ENCODE assay signal across 26 cellular contexts in the genomic region with DNA sequence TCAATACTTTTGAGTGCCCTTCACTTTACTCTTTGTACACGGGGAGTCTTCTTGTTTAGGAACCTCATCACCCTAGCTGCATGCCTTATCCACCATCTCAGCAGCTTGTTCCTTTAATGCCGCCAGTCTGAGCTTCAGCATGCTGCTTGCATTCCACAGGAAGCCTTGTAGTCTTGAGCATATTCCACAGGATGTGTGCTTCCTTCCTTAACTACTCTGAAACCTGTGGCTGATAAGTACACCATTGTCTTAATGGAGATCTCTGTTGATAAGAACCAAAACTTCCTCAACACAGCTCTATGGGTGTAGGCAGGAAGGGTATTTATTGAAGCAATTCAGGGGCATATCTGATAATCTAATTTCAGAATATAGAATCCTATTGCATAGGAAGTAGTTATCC. TPM values are rescaled to one million over a fixed set of nuclear protein-coding genes. Genes with fewer than 3 reads are reported as not detected.
DNase-seq lines count a peak whose midpoint lies in the region; ATAC-seq, FAIRE-seq and TF ChIP-seq lines count a peak whose summit lies in the region.
"Had no signal": no experiment of that assay in that cellular context is flagged by ENCODE, and none has a peak within 500 bp of the region (broad histone marks: within the 10 kb centered on the region; RNA-seq: fewer than 3 reads in every experiment).

No MANE protein-coding gene starts in this region.

- H3K9me3 ChIP-seq in mammary epithelial cell (replicated peaks; ENCODE audit: insufficient read depth, low read length) (no peaks in the 10 kb centered on the region), Loucy (ENCODE audit: insufficient read depth, low read depth, low read length) (no peaks in the 10 kb centered on the region), mucosa of descending colon (no peaks in the 10 kb centered on the region)
- H3K9me3 ChIP-seq: BE2C, gastroesophageal sphincter had no signal

- POLR2A ChIA-PET in MCF 10A (lab: Yijun Ruan, JAX), result interaction anchor here (0.5 to 15.2 kb wide), 5 partner anchors 24 to 78 kb away, joined by 3 to 248 read pairs (median 4); partner anchors contain the start of genes CCNG2 and CCNI

- no peaks in the 10 kb centered on the region for H3K36me3 Mint-ChIP-seq in MCF 10A (ENCODE audit: insufficient read depth, unreplicated experiment)
- no peaks in the 10 kb centered on the region for H3K36me3 Mint-ChIP-seq in endothelial cell (ENCODE audit: low read depth, unreplicated experiment)
- H3K36me3 Mint-ChIP-seq: activated CD4-positive, alpha-beta memory T cell treated with anti-CD3 and anti-CD28 coated beads for 36 hours; IgD-negative memory B cell had no signal

- H3K36me3 ChIP-seq in mammary epithelial cell (ENCODE audit: insufficient read depth, low read length) (no peaks in the 10 kb centered on the region), Loucy (ENCODE audit: insufficient read depth, low read length) (no peaks in the 10 kb centered on the region), mucosa of descending colon (ENCODE audit: low read depth) (no peaks in the 10 kb centered on the region)
- H3K36me3 ChIP-seq: BE2C, cardiac muscle cell, gastroesophageal sphincter had no signal

- H3K4me3 ChIP-seq in mammary epithelial cell (replicated peaks in 1 of 3; ENCODE audit: insufficient read depth in 1 of 3, low read depth in 2 of 3, low read length in 3 of 3) (no peak overlapping the region), Loucy (ENCODE audit: low read length, poor library complexity, severe bottlenecking) (peak overlapping the region; percentile 45), mucosa of descending colon (no peak overlapping the region)
- H3K4me3 ChIP-seq: cardiac muscle cell, gastroesophageal sphincter had no signal

- peaks cover 8% of the 10 kb centered on the region; the same call in 1 of the 2 replicates for H3F3A ChIP-seq in Loucy (ENCODE audit: low read depth)

- H3K27ac Mint-ChIP-seq in MCF 10A (ENCODE audit: low read depth, unreplicated experiment) (no peak overlapping the region), endothelial cell (ENCODE audit: unreplicated experiment) (peak overlapping the region; percentile 89)
- H3K27ac Mint-ChIP-seq: activated B cell treated with CpG ODN at 0.5 μM for 24 hours; activated CD4-positive, alpha-beta memory T cell treated with anti-CD3 and anti-CD28 coated beads for 36 hours; HFFc6 had no signal

- ATAC-seq in mucosa of descending colon, result peak; percentile 17
- ATAC-seq: esophagus mucosa, gastroesophageal sphincter, PC-3 had no signal

- CTCF ChIA-PET in mammary epithelial cell (lab: Charles Lee; ENCODE audit: low non-redundant PET) (no interaction called here), MCF 10A (lab: Yijun Ruan, JAX) (interaction anchor here (0.9 kb wide), 1 partner anchor 12 kb away, joined by 5 read pairs; no protein-coding TSS in a partner anchor)

- dilution Hi-C loops in mammary epithelial cell (cut with HindIII; ENCODE audit: low sequenced_read_pairs), result loop anchor here (5.0 kb wide), 2 partner anchors 52 to 102 kb away; no protein-coding TSS in a partner anchor

- H3K9me3 Mint-ChIP-seq in MCF 10A (ENCODE audit: unreplicated experiment), result no peaks in the 10 kb centered on the region
- H3K9me3 Mint-ChIP-seq in endothelial cell (ENCODE audit: unreplicated experiment), result no peaks in the 10 kb centered on the region
- H3K9me3 Mint-ChIP-seq: activated B cell treated with CpG ODN at 0.5 μM for 24 hours; activated CD4-positive, alpha-beta memory T cell treated with anti-CD3 and anti-CD28 coated beads for 36 hours; HFFc6; IgD-negative memory B cell had no signal

- 54% methylated on average over 2 of the region's 2 CpGs for WGBS in mammary epithelial cell (ENCODE audit: low coverage, missing lambda C conversion rate)

- H3K4me2 ChIP-seq in mammary epithelial cell (ENCODE audit: insufficient read depth, low read depth, low read length) (no peak overlapping the region), Loucy (ENCODE audit: low read depth, low read length, poor library complexity, severe bottlenecking) (peak overlapping the region; percentile 69)

- H3K4me1 Mint-ChIP-seq in MCF 10A (ENCODE audit: insufficient read depth, unreplicated experiment) (peaks cover 21% of the 10 kb centered on the region), endothelial cell (ENCODE audit: unreplicated experiment) (peaks cover 25% of the 10 kb centered on the region)

- H3K27me3 ChIP-seq in mammary epithelial cell (ENCODE audit: insufficient read depth, low read length) (no peaks in the 10 kb centered on the region), Loucy (ENCODE audit: insufficient read depth, low read length, poor library complexity, severe bottlenecking) (no peaks in the 10 kb centered on the region)
- H3K27me3 ChIP-seq: cardiac muscle cell, gastroesophageal sphincter had no signal

- H2AFZ ChIP-seq in mammary epithelial cell (ENCODE audit: low read depth, low read length), result peak overlapping the region; percentile 48
- no peak overlapping the region for H2AFZ ChIP-seq in Loucy (ENCODE audit: low read length)

- H3K27ac ChIP-seq in mammary epithelial cell (ENCODE audit: insufficient read depth, low read depth, low read length) (no peak overlapping the region), caudate nucleus (ENCODE audit: low read depth, low read length) (no peak overlapping the region)
- H3K27ac ChIP-seq: cardiac muscle cell, gastroesophageal sphincter had no signal

- intact Hi-C loops in mammary epithelial cell (cut with micrococcal nuclease), result no loop called here
- intact Hi-C loops in MCF 10A (cut with micrococcal nuclease), result no loop called here
- intact Hi-C loops in mucosa of descending colon (cut with DNase I, micrococcal nuclease), result no loop called here

- no peak overlapping the region for H3K4me3 Mint-ChIP-seq in MCF 10A (ENCODE audit: unreplicated experiment)
- H3K4me3 Mint-ChIP-seq in endothelial cell (ENCODE audit: unreplicated experiment), result peak overlapping the region; percentile 65
- H3K4me3 Mint-ChIP-seq: activated B cell treated with CpG ODN at 0.5 μM for 24 hours; activated CD4-positive, alpha-beta memory T cell treated with anti-CD3 and anti-CD28 coated beads for 36 hours; HFFc6; IgD-negative memory B cell had no signal

- in situ Hi-C loops in mammary epithelial cell (cut with MboI; ENCODE audit: low sequenced_read_pairs in 2 of 2), result no loop called here

- H3K27me3 Mint-ChIP-seq in MCF 10A (ENCODE audit: insufficient read depth, unreplicated experiment) (no peaks in the 10 kb centered on the region), endothelial cell (ENCODE audit: unreplicated experiment) (no peaks in the 10 kb centered on the region)
- H3K27me3 Mint-ChIP-seq: activated B cell treated with CpG ODN at 0.5 μM for 24 hours; activated CD4-positive, alpha-beta memory T cell treated with anti-CD3 and anti-CD28 coated beads for 36 hours; IgD-negative memory B cell had no signal

- H3K79me2 ChIP-seq in mammary epithelial cell (ENCODE audit: insufficient read depth, low read length) (no peaks in the 10 kb centered on the region), Loucy (ENCODE audit: insufficient read depth, low read length) (no peaks in the 10 kb centered on the region)

- H3K4me1 ChIP-seq in mammary epithelial cell (ENCODE audit: insufficient read depth, low read length), result peaks cover 17% of the 10 kb centered on the region
- H3K4me1 ChIP-seq in Loucy (ENCODE audit: insufficient read depth, low read length, poor library complexity, severe bottlenecking), result peaks cover 34% of the 10 kb centered on the region
- H3K4me1 ChIP-seq in mucosa of descending colon (ENCODE audit: low read depth), result peaks cover 2% of the 10 kb centered on the region
- H3K4me1 ChIP-seq: BE2C had no signal

- BruUV-seq in mammary epithelial cell (replicated peaks; lab: Mats Ljungman, UMichigan), result no TSS peak
- BruUV-seq in MCF 10A (replicated peaks; lab: Mats Ljungman, UMichigan), result no TSS peak

- TF ChIP-seq CTCF in mammary epithelial cell (conservative IDR thresholded peaks at IDR 0.05 in 1 of 2, IDR thresholded peaks at IDR 0.05 in 1 of 2; ENCODE audit: extremely low read depth in 1 of 2, insufficient read depth in 1 of 2, low read depth in 1 of 2, low read length in 2 of 2), result no peak
- no peak for TF ChIP-seq CTCF in MCF 10A (IDR thresholded peaks at IDR 0.05; ENCODE audit: unreplicated experiment)
- no peak for TF ChIP-seq CTCF in Loucy (conservative IDR thresholded peaks at IDR 0.05; ENCODE audit: low read length)
- TF ChIP-seq CTCF in endothelial cell (IDR thresholded peaks at IDR 0.05; ENCODE audit: unreplicated experiment), result no peak
- no peak for TF ChIP-seq CTCF in mucosa of descending colon (IDR thresholded peaks at IDR 0.05)
- TF ChIP-seq CTCF in D721Med (IDR thresholded peaks at IDR 0.05; ENCODE audit: insufficient read depth, missing control alignments), result no peak

- no peaks in the 10 kb centered on the region for H3K9me2 ChIP-seq in Loucy (replicated peaks; ENCODE audit: low read depth, low read length)

- H3K9ac ChIP-seq in mammary epithelial cell (ENCODE audit: insufficient read depth, low read length) (no peak overlapping the region), Loucy (ENCODE audit: low read depth, low read length, poor library complexity, severe bottlenecking) (no peak overlapping the region)

- H4K20me1 ChIP-seq in mammary epithelial cell (ENCODE audit: insufficient read depth, low read length) (no peaks in the 10 kb centered on the region), Loucy (ENCODE audit: insufficient read depth, low read length, poor library complexity, severe bottlenecking) (no peaks in the 10 kb centered on the region)

- DNase-seq in mammary epithelial cell (peak; percentile 14), MCF 10A (ENCODE audit: unreplicated experiment) (no peak), endothelial cell (ENCODE audit: low spot score) (peak; percentile 28), mucosa of descending colon (no peak), D721Med (ENCODE audit: insufficient read length, low spot score) (no peak), caudate nucleus (lab: John Stamatoyannopoulos, UW) (no peak)
- no peak for DNase-seq in activated CD8-positive, alpha-beta memory T cell treated with anti-CD3 and anti-CD28 coated beads, Interleukin-2, amount 50 U/mL, for 4 hours
- DNase-seq: 8988T; activated B cell treated with CpG ODN at 0.5 μM for 24 hours; activated CD4-positive, alpha-beta memory T cell treated with anti-CD3 and anti-CD28 coated beads for 36 hours; activated naive CD4-positive, alpha-beta T cell; activated T-cell treated with anti-CD3 and anti-CD28 coated beads, Interleukin-2, amount 50 U/mL, for 1 hour; amniotic stem cell; BE2C; HFFc6; NCI-H1930; NCI-H446; PC-3; stimulated activated CD8-positive, alpha-beta memory T cell treated with anti-CD3 and anti-CD28 coated beads, Interleukin-4, amount 100 ng/mL, for 48 hours; substantia nigra had no signal

- FAIRE-seq in D721Med (lab: Jason Lieb, UNC), result no peak
- FAIRE-seq: urothelium cell line had no signal

RNA-seq across cellular contexts. Expression of gene CCNI, which starts 24.4 kb away (rescaled TPM):
- total RNA-seq in mammary epithelial cell, result 100 to 1,000 TPM; 177 to 250 TPM
- 206 TPM for polyA plus RNA-seq in mammary epithelial cell
- 499 TPM for polyA minus RNA-seq in mammary epithelial cell
- total RNA-seq in MCF 10A (2022), result 297 and 368 TPM in 2 replicates
- 303 TPM for total RNA-seq in endothelial cell (ENCODE audit: unreplicated experiment)
- 100 to 1,000 TPM; 175 to 323 (median 190) TPM for total RNA-seq in mucosa of descending colon

RNA-seq across cellular contexts. Expression of gene CCNG2, which starts 56.8 kb away (rescaled TPM):
- total RNA-seq in mammary epithelial cell, result 10 to 100 TPM; 45.8 to 80.2 TPM
- 24.2 TPM for polyA plus RNA-seq in mammary epithelial cell
- polyA minus RNA-seq in mammary epithelial cell, result 53.7 TPM
- 23.5 and 28.5 TPM in 2 replicates for total RNA-seq in MCF 10A (2022)
- 67.0 TPM for total RNA-seq in endothelial cell (ENCODE audit: unreplicated experiment)
- 10 to 100 TPM; 36.1 to 86.5 (median 64.8) TPM for total RNA-seq in mucosa of descending colon

Comparison
In these comparisons a context has a peak if more than half of its experiments do, and no peak if none do; other contexts are left out.
1. DNase-seq: peak in mammary epithelial cell (single experiment) and endothelial cell (single experiment); none in MCF 10A (single experiment), mucosa of descending colon (0 of 3), D721Med (single experiment), activated CD8-positive, alpha-beta memory T cell treated with anti-CD3 and anti-CD28 coated beads, Interleukin-2, amount 50 U/mL, for 4 hours (single experiment) and caudate nucleus (0 of 61).